Comparison of ENCODE assay signal across 1 cellular context in the genomic region with DNA sequence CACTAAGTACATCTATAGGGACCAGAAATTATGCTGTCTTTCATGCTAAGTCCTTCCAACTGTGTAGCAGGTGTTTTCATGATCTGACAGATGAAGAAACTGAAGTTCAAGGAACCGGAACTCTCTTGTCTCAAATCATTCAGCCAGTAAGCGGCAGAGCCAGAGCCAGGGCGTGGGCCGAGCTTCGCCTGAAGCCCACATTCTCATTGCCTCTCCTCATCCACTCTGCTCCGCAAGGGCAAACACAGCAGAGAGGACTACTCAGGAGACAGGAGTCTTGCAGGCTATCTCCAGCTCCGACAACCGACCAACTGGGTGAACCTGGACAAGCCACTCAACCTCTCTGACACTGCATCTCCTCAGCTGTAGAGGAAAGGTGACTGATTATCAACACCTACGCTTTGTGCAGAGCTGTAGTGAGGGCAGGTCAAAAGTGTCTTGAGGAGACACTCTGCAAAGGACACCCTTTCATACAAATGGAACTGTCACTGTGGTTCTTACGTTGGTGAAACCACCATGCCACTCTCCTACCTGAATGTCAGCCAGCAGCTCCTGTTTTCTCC.
TF ChIP-seq lines count a peak whose summit lies in the region.

No MANE protein-coding gene starts in this region.

TF ChIP-seq in GM12878, 131 proteins besides CTCF, POLR2A, EP300 and RAD21 (continued from another document):
- peak; percentile 55; the same call in 1 of the 2 replicates for TF ChIP-seq MXI1 (IDR thresholded peaks at IDR 0.05; ENCODE audit: low read depth, low read length)
TF ChIP-seq in GM12878: peak in this region for 29.
